Comparison of ENCODE assay signal across 24 cellular contexts in the genomic region with DNA sequence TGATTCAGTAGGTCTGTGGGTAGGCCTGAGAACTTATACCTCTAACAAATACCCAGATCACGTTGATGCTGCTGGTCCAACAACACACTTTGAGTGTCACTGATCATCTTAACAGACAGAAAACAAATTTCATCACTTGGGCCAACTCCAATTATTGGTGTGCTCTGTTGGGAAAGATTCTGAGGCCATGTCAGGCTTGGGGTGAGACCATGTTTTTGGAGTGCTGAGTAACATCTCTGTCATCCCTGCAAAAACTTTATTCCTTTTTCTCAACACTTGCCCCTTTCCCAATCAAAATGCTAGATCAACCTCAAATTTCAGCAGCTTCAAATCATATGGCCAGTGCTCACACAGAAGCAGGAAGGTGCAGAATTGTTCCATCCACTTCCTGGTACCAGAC.
"Had no signal": no experiment of that assay in that cellular context is flagged by ENCODE, and none has a peak within 500 bp of the region (broad histone marks: within the 10 kb centered on the region; RNA-seq: fewer than 3 reads in every experiment).

No MANE protein-coding gene starts in this region.

- H3K9me3 Mint-ChIP-seq: dendritic cell treated with granulocyte-macrophage colony-stimulating factor and Interleukin-4, amounts not matched to agents 40 ng/mL and 50 ng/mL, for 4 days; endodermal cell; stimulated activated naive CD8-positive, alpha-beta T cell treated with anti-CD3 and anti-CD28 coated beads, Interleukin-15, Interleukin-2, amounts not matched to agents 100 ng/mL and 50 ng/mL, for 24 hours had no signal

- H3K4me3 ChIP-seq: mucosa of descending colon, right lobe of liver, thyroid gland had no signal

- H3K9me3 ChIP-seq: mucosa of descending colon, right lobe of liver, thyroid gland had no signal

- H3K4me1 ChIP-seq: right lobe of liver had no signal

- H3K27me3 Mint-ChIP-seq: dendritic cell treated with granulocyte-macrophage colony-stimulating factor and Interleukin-4, amounts not matched to agents 40 ng/mL and 50 ng/mL, for 4 days; stimulated activated naive CD8-positive, alpha-beta T cell treated with anti-CD3 and anti-CD28 coated beads, Interleukin-15, Interleukin-2, amounts not matched to agents 100 ng/mL and 50 ng/mL, for 24 hours had no signal

- ATAC-seq: activated CD4-positive, alpha-beta T cell treated with anti-CD3 and anti-CD28 coated beads for 36 hours; activated naive CD4-positive, alpha-beta T cell treated with anti-CD3 and anti-CD28 coated beads, Interleukin-2, amount 50 U/mL, for 72 hours; activated T-cell treated with anti-CD3 and anti-CD28 coated beads, Interleukin-2, amount 50 U/mL, for 72 hours; esophagus mucosa; left ventricle myocardium superior; mucosa of descending colon; natural killer cell treated with Interleukin-12 subunit alpha and Interleukin-12 subunit beta and Interleukin-15 and Interleukin-18, amount 100 ng/mL, for 72 hours; right lobe of liver; stimulated activated effector memory CD8-positive, alpha-beta T cell treated with anti-CD3 and anti-CD28 coated beads, Interleukin-12 subunit alpha, Interleukin-12 subunit beta, amount 100 ng/mL, for 72 hours had no signal

- H3K27ac Mint-ChIP-seq: activated CD4-positive, alpha-beta T cell treated with anti-CD3 and anti-CD28 coated beads for 36 hours; activated naive CD4-positive, alpha-beta T cell treated with anti-CD3 and anti-CD28 coated beads, Interleukin-2, amount 50 U/mL, for 72 hours; activated T-cell treated with anti-CD3 and anti-CD28 coated beads, Interleukin-2, amount 50 U/mL, for 72 hours; dendritic cell treated with granulocyte-macrophage colony-stimulating factor and Interleukin-4, amounts not matched to agents 40 ng/mL and 50 ng/mL, for 4 days; endodermal cell; natural killer cell treated with Interleukin-12 subunit alpha and Interleukin-12 subunit beta and Interleukin-15 and Interleukin-18, amount 100 ng/mL, for 72 hours; stimulated activated effector memory CD8-positive, alpha-beta T cell treated with anti-CD3 and anti-CD28 coated beads, Interleukin-12 subunit alpha, Interleukin-12 subunit beta, amount 100 ng/mL, for 72 hours; stimulated activated naive CD8-positive, alpha-beta T cell treated with anti-CD3 and anti-CD28 coated beads, Interleukin-15, Interleukin-2, amounts not matched to agents 100 ng/mL and 50 ng/mL, for 24 hours had no signal

- H3K36me3 ChIP-seq: brain microvascular endothelial cell, right lobe of liver, thyroid gland had no signal

- H3K4me3 Mint-ChIP-seq: activated CD4-positive, alpha-beta T cell treated with anti-CD3 and anti-CD28 coated beads for 36 hours; activated T-cell treated with anti-CD3 and anti-CD28 coated beads, Interleukin-2, amount 50 U/mL, for 72 hours; dendritic cell treated with granulocyte-macrophage colony-stimulating factor and Interleukin-4, amounts not matched to agents 40 ng/mL and 50 ng/mL, for 4 days; endodermal cell; natural killer cell treated with Interleukin-12 subunit alpha and Interleukin-12 subunit beta and Interleukin-15 and Interleukin-18, amount 100 ng/mL, for 72 hours; stimulated activated effector memory CD8-positive, alpha-beta T cell treated with anti-CD3 and anti-CD28 coated beads, Interleukin-12 subunit alpha, Interleukin-12 subunit beta, amount 100 ng/mL, for 72 hours; stimulated activated naive CD8-positive, alpha-beta T cell treated with anti-CD3 and anti-CD28 coated beads, Interleukin-15, Interleukin-2, amounts not matched to agents 100 ng/mL and 50 ng/mL, for 24 hours had no signal

- H3K36me3 Mint-ChIP-seq: activated naive CD4-positive, alpha-beta T cell treated with anti-CD3 and anti-CD28 coated beads, Interleukin-2, amount 50 U/mL, for 72 hours; natural killer cell treated with Interleukin-12 subunit alpha and Interleukin-12 subunit beta and Interleukin-15 and Interleukin-18, amount 100 ng/mL, for 72 hours; stimulated activated effector memory CD8-positive, alpha-beta T cell treated with anti-CD3 and anti-CD28 coated beads, Interleukin-12 subunit alpha, Interleukin-12 subunit beta, amount 100 ng/mL, for 72 hours had no signal

- H3K4me1 Mint-ChIP-seq: activated CD4-positive, alpha-beta T cell treated with anti-CD3 and anti-CD28 coated beads for 36 hours; stimulated activated effector memory CD8-positive, alpha-beta T cell treated with anti-CD3 and anti-CD28 coated beads, Interleukin-12 subunit alpha, Interleukin-12 subunit beta, amount 100 ng/mL, for 72 hours had no signal

- H3K27me3 ChIP-seq: brain microvascular endothelial cell, right lobe of liver, thyroid gland had no signal

- H3K27ac ChIP-seq: brain microvascular endothelial cell, right lobe of liver, thyroid gland had no signal

- DNase-seq: activated CD4-positive, alpha-beta T cell treated with anti-CD3 and anti-CD28 coated beads for 36 hours; activated CD4-positive, alpha-beta T cell treated with anti-CD3 and anti-CD28 coated beads, Interleukin-2, amount 50 U/mL, for 4 hours; activated CD4-positive, CD25-positive, alpha-beta regulatory T cell; activated naive CD4-positive, alpha-beta T cell; activated T-cell treated with anti-CD3 and anti-CD28 coated beads for 4 hours; activated T-cell treated with anti-CD3 and anti-CD28 coated beads, Interleukin-2, amount 50 U/mL, for 72 hours; anterior cingulate cortex; brain microvascular endothelial cell; caudate nucleus; endodermal cell; left ventricle myocardium superior; mucosa of descending colon; right lobe of liver; small intestine; stimulated activated CD4-positive, alpha-beta T cell treated with anti-CD3 and anti-CD28 coated beads, Interleukin-4, amount 100 ng/mL, for 24 hours; substantia nigra; T-helper 1 cell; thyroid gland had no signal
